In the genomic region with DNA sequence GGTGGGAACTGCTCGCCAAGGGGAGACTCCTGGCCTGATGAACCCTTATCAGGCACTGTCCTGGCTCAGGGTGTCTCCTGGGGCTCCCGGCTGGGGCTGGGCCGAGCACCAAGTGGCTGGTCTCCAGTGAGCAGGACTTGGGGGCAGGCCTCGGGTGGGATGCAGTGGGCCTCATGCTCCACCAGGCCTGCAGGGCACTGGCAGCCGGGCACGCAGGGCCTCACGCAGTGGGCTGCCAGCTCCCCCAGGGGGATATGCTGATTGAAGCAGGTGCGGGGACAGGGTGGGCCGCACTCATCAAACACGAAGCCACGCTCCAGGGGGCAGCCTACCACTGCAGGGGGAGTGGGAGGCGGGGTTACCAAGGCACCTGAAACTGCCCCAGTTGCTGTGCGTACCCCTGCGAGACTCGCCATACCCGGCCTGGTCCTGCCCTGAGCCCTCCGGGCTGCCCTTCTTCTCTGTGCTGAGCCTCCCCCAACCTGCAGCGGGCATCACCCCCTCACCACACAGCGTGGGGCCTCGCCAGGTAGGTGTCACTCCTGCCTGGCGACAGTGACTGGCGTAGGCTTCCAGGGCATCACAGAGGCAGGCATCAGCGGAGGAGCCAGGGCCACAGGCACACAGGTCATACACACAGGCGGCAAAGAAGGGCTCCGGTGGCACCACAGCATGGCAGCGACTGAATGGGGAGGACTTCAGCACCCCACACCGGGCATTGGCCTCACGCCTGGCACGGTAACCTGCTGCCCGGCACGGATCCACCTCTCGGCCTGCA, we compare ENCODE assay signal across 11 cellular contexts.
"Had no signal": no experiment of that assay in that cellular context is flagged by ENCODE, and none has a peak within 500 bp of the region (broad histone marks: within the 10 kb centered on the region; RNA-seq: fewer than 3 reads in every experiment).

No MANE protein-coding gene starts in this region.

- H3K9me3 ChIP-seq: gastrocnemius medialis, left lung, psoas muscle, transverse colon had no signal

- H3K36me3 ChIP-seq: gastrocnemius medialis, left lung, transverse colon had no signal

- H3K4me3 ChIP-seq: gastrocnemius medialis, left lung, psoas muscle, transverse colon had no signal

- ATAC-seq: gastrocnemius medialis; left lung; psoas muscle; sciatic nerve; stimulated activated effector memory CD8-positive, alpha-beta T cell treated with anti-CD3 and anti-CD28 coated beads, Interleukin-12 subunit alpha, Interleukin-12 subunit beta, amount 100 ng/mL, for 72 hours had no signal

- H3K27ac ChIP-seq: epithelial cell of prostate, gastrocnemius medialis, left lung, psoas muscle, transverse colon had no signal

- H3K27me3 ChIP-seq: gastrocnemius medialis, transverse colon had no signal

- DNase-seq: activated CD4-positive, alpha-beta T cell treated with anti-CD3 and anti-CD28 coated beads for 48 hours; activated gamma-delta T cell treated with Interleukin-2 at 50 U/mL for 16 hours; effector memory CD4-positive, alpha-beta T cell; left lung; stimulated activated CD4-positive, alpha-beta T cell treated with anti-CD3 and anti-CD28 coated beads, Interleukin-2, amount 100 ng/mL, for 24 hours had no signal

- H3K4me1 ChIP-seq: left lung had no signal
